Comparison of ENCODE assay signal across 20 cellular contexts in the genomic region with DNA sequence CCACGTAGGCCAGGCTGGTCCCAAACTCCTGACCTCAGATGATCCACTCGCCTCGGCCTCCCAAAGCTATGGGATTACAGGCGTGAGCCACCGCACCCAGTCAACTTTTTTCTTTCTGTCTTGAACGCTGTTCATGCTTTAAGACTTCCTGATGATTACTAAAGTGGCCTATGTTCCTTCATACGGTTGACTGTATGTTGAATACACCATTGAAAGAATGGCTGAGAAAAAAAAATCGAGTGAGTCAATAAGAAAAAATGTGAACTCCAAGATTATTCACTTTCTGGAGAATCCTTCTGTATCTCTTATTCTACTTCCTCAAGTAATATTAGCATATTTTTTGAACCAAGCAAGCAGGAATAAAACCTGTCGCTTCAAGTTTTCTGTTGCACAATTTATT.
DNase-seq lines count a peak whose midpoint lies in the region; ATAC-seq lines count a peak whose summit lies in the region.
"Had no signal": no experiment of that assay in that cellular context is flagged by ENCODE, and none has a peak within 500 bp of the region (broad histone marks: within the 10 kb centered on the region; RNA-seq: fewer than 3 reads in every experiment).

No MANE protein-coding gene starts in this region.

- H3K36me3 ChIP-seq in KOPT-K1 (ENCODE audit: insufficient read depth, low read length), result no peaks in the 10 kb centered on the region
- H3K36me3 ChIP-seq: pancreas, upper lobe of right lung, WERI-Rb-1 had no signal

- H3K4me1 Mint-ChIP-seq in activated CD8-positive, alpha-beta memory T cell treated with anti-CD3 and anti-CD28 coated beads, Interleukin-2, amount 10 ng/mL, durations not matched to agents 7 days and 5 days, result peaks cover 12% of the 10 kb centered on the region
- peaks cover 83% of the 10 kb centered on the region for H3K4me1 Mint-ChIP-seq in activated naive CD8-positive, alpha-beta T cell treated with anti-CD3 and anti-CD28 coated beads, Interleukin-2, amount 50 U/mL, for 24 hours
- H3K4me1 Mint-ChIP-seq in naive thymus-derived CD8-positive, alpha-beta T cell, result peaks cover 21 to 42% (median 39%) of the 10 kb centered on the region in 4 donors
- H3K4me1 Mint-ChIP-seq: nephron progenitor cell had no signal

- no peaks in the 10 kb centered on the region for H3K9me3 ChIP-seq in KOPT-K1 (ENCODE audit: insufficient read depth, low read length, poor library complexity, severe bottlenecking)
- H3K9me3 ChIP-seq: pancreas, upper lobe of right lung had no signal

- ATAC-seq in activated CD8-positive, alpha-beta memory T cell treated with anti-CD3 and anti-CD28 coated beads, Interleukin-2, amount 10 ng/mL, durations not matched to agents 7 days and 5 days, result no peak
- ATAC-seq in activated naive CD8-positive, alpha-beta T cell treated with anti-CD3 and anti-CD28 coated beads, Interleukin-2, amount 50 U/mL, for 24 hours, result no peak
- ATAC-seq in naive thymus-derived CD8-positive, alpha-beta T cell, result no peak
- ATAC-seq in HG03095 (IDR thresholded peaks at IDR 0.05; ENCODE audit: unreplicated experiment), result no peak
- ATAC-seq: left ventricle myocardium superior, pancreas, right cardiac atrium, upper lobe of right lung had no signal

- no peaks in the 10 kb centered on the region for H3K9me3 Mint-ChIP-seq in activated CD8-positive, alpha-beta memory T cell treated with anti-CD3 and anti-CD28 coated beads, Interleukin-2, amount 10 ng/mL, durations not matched to agents 7 days and 5 days (ENCODE audit: low read depth)
- peaks cover 5% of the 10 kb centered on the region for H3K9me3 Mint-ChIP-seq in activated naive CD8-positive, alpha-beta T cell treated with anti-CD3 and anti-CD28 coated beads, Interleukin-2, amount 50 U/mL, for 24 hours
- peaks cover 0 to 2% (median 0%) of the 10 kb centered on the region in 9 donors for H3K9me3 Mint-ChIP-seq in naive thymus-derived CD8-positive, alpha-beta T cell
- H3K9me3 Mint-ChIP-seq: dendritic cell treated with granulocyte-macrophage colony-stimulating factor and Interleukin-4, amounts not matched to agents 40 ng/mL and 50 ng/mL, for 4 days; nephron progenitor cell had no signal

- H3K27me3 Mint-ChIP-seq in activated CD8-positive, alpha-beta memory T cell treated with anti-CD3 and anti-CD28 coated beads, Interleukin-2, amount 10 ng/mL, durations not matched to agents 7 days and 5 days, result peaks cover 3% of the 10 kb centered on the region
- H3K27me3 Mint-ChIP-seq in activated naive CD8-positive, alpha-beta T cell treated with anti-CD3 and anti-CD28 coated beads, Interleukin-2, amount 50 U/mL, for 24 hours, result no peaks in the 10 kb centered on the region
- H3K27me3 Mint-ChIP-seq in naive thymus-derived CD8-positive, alpha-beta T cell, result peaks cover 0 to 1% (median 0%) of the 10 kb centered on the region in 5 donors
- H3K27me3 Mint-ChIP-seq: dendritic cell treated with granulocyte-macrophage colony-stimulating factor and Interleukin-4, amounts not matched to agents 40 ng/mL and 50 ng/mL, for 4 days had no signal

- no peaks in the 10 kb centered on the region for H3K36me3 Mint-ChIP-seq in activated CD8-positive, alpha-beta memory T cell treated with anti-CD3 and anti-CD28 coated beads, Interleukin-2, amount 10 ng/mL, durations not matched to agents 7 days and 5 days
- peaks cover 10% of the 10 kb centered on the region for H3K36me3 Mint-ChIP-seq in activated naive CD8-positive, alpha-beta T cell treated with anti-CD3 and anti-CD28 coated beads, Interleukin-2, amount 50 U/mL, for 24 hours (ENCODE audit: low read depth)
- H3K36me3 Mint-ChIP-seq in naive thymus-derived CD8-positive, alpha-beta T cell, result no peaks in the 10 kb centered on the region

- peak overlapping the region; percentile 26 for H3K27ac ChIP-seq in KOPT-K1 (ENCODE audit: low read depth, low read length, poor library complexity, severe bottlenecking)
- H3K27ac ChIP-seq: hepatocyte, pancreas, SK-N-MC, upper lobe of right lung, WERI-Rb-1 had no signal

- H3K27ac Mint-ChIP-seq in activated CD8-positive, alpha-beta memory T cell treated with anti-CD3 and anti-CD28 coated beads, Interleukin-2, amount 10 ng/mL, durations not matched to agents 7 days and 5 days, result peak overlapping the region; percentile 43
- peak overlapping the region; percentile 88 for H3K27ac Mint-ChIP-seq in activated naive CD8-positive, alpha-beta T cell treated with anti-CD3 and anti-CD28 coated beads, Interleukin-2, amount 50 U/mL, for 24 hours
- peak overlapping the region in 7 of 10 donors; percentile 20 to 90 (median 73) for H3K27ac Mint-ChIP-seq in naive thymus-derived CD8-positive, alpha-beta T cell
- H3K27ac Mint-ChIP-seq: dendritic cell treated with granulocyte-macrophage colony-stimulating factor and Interleukin-4, amounts not matched to agents 40 ng/mL and 50 ng/mL, for 4 days; nephron progenitor cell had no signal

- DNase-seq in activated CD8-positive, alpha-beta memory T cell treated with anti-CD3 and anti-CD28 coated beads, Interleukin-2, amount 10 ng/mL, durations not matched to agents 7 days and 5 days, result no peak
- DNase-seq in activated CD8-positive, alpha-beta memory T cell treated with anti-CD3 and anti-CD28 coated beads, Interleukin-2, amount 50 U/mL, for 4 hours, result no peak
- DNase-seq in activated naive CD8-positive, alpha-beta T cell treated with anti-CD3 and anti-CD28 coated beads, Interleukin-2, amount 50 U/mL, for 24 hours, result no peak
- no peak for DNase-seq in naive thymus-derived CD8-positive, alpha-beta T cell
- DNase-seq in NCI-H2171 treated with DMSO at 0.1 percent for 48 hours (lab: John Stamatoyannopoulos, UW), result no peak
- DNase-seq in NCI-H2029 (lab: John Stamatoyannopoulos, UW), result no peak
- DNase-seq: foreskin melanocyte, left ventricle myocardium superior, NCI-H1436 treated with DMSO at 0.1 percent for 48 hours, NCI-H524 treated with DMSO at 0.1 percent for 48 hours, nephron progenitor cell, pancreas, right cardiac atrium, upper lobe of right lung, WERI-Rb-1 had no signal

- POLR2A ChIA-PET in naive thymus-derived CD8-positive, alpha-beta T cell (lab: Charles Lee), result interaction anchor here (0.6 to 1.6 kb wide), 6 partner anchors 10 to 948 kb away, joined by 3 to 8 read pairs (median 4); no protein-coding TSS in a partner anchor

- CTCF ChIA-PET in activated CD8-positive, alpha-beta memory T cell treated with anti-CD3 and anti-CD28 coated beads, Interleukin-2, amount 10 ng/mL, durations not matched to agents 7 days and 5 days (lab: Charles Lee), result no interaction called here

- H3K4me3 Mint-ChIP-seq in activated CD8-positive, alpha-beta memory T cell treated with anti-CD3 and anti-CD28 coated beads, Interleukin-2, amount 10 ng/mL, durations not matched to agents 7 days and 5 days, result no peak overlapping the region
- H3K4me3 Mint-ChIP-seq in activated naive CD8-positive, alpha-beta T cell treated with anti-CD3 and anti-CD28 coated beads, Interleukin-2, amount 50 U/mL, for 24 hours, result peak overlapping the region; percentile 48
- H3K4me3 Mint-ChIP-seq in naive thymus-derived CD8-positive, alpha-beta T cell, result peak overlapping the region; percentile 13 to 85 (median 56)
- H3K4me3 Mint-ChIP-seq: dendritic cell treated with granulocyte-macrophage colony-stimulating factor and Interleukin-4, amounts not matched to agents 40 ng/mL and 50 ng/mL, for 4 days; nephron progenitor cell had no signal
